In the genomic region with DNA sequence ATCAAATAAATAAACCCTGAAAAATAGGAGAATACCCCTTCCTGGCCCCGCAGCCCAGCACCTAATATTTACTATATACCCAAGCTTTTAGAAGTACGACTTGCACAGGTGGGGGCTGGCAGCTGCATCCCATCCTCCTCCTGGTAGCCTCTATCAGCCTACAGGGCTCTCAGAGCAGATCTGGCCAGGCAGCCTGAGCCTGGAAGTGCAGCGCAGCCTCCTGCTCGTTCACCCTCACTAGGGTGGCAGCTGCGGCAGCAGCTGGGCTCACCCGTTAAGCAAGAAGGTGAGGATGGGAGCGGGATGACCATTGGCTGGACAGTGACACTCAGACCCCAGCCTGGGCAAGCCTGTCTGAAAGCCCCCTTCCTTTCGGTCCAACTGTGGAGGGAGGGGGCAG, we compare ENCODE assay signal across 11 cellular contexts. TPM values are rescaled to one million over a fixed set of nuclear protein-coding genes. Genes with fewer than 3 reads are reported as not detected.
DNase-seq lines count a peak whose midpoint lies in the region; ATAC-seq and TF ChIP-seq lines count a peak whose summit lies in the region.
"Had no signal": no experiment of that assay in that cellular context is flagged by ENCODE, and none has a peak within 500 bp of the region (broad histone marks: within the 10 kb centered on the region; RNA-seq: fewer than 3 reads in every experiment).

No MANE protein-coding gene starts in this region.

- no peaks in the 10 kb centered on the region for H3K9me3 ChIP-seq in osteoblast (ENCODE audit: low read depth, low read length)

- TF ChIP-seq CTCF in osteoblast (IDR thresholded peaks at IDR 0.05; ENCODE audit: extremely low read depth, low read depth, low read length) = no peak

- H3K27me3 ChIP-seq in osteoblast (ENCODE audit: insufficient read depth, low read length) = peaks cover 8% of the 10 kb centered on the region

- peaks cover 3% of the 10 kb centered on the region for H4K20me1 ChIP-seq in osteoblast (ENCODE audit: insufficient read depth, low read length)

- peaks cover 19% of the 10 kb centered on the region for H3K36me3 ChIP-seq in osteoblast (ENCODE audit: insufficient read depth, low read length)

- peaks cover 2% of the 10 kb centered on the region for H3K4me1 ChIP-seq in osteoblast (ENCODE audit: insufficient read depth, low read length)

- H3K4me2 ChIP-seq in osteoblast (ENCODE audit: insufficient read depth, low read length) = no peak overlapping the region

- no peak for ATAC-seq in HG02763 (IDR thresholded peaks at IDR 0.05; ENCODE audit: unreplicated experiment)
- ATAC-seq: GM12878, HCT116 had no signal

- DNase-seq in NCI-H82 (lab: John Stamatoyannopoulos, UW) (peak; percentile 62), NCI-H82 treated with DMSO at 0.1 percent for 48 hours (lab: John Stamatoyannopoulos, UW; ENCODE audit: unreplicated experiment) (no peak), COLO668 (lab: John Stamatoyannopoulos, UW; ENCODE audit: unreplicated experiment) (peak; percentile 16), DMS 273 treated with DMSO at 0.1 percent for 48 hours (lab: John Stamatoyannopoulos, UW) (peak; percentile 27), osteoblast (ENCODE audit: insufficient read length, low spot score, missing footprints) (peak; percentile 49), DMS79 (lab: John Stamatoyannopoulos, UW) (no peak)
- DNase-seq: C1 segment of cervical spinal cord; CD4-positive, alpha-beta T cell had no signal

- H3K79me2 ChIP-seq in osteoblast (ENCODE audit: insufficient read depth, low read length) = no peaks in the 10 kb centered on the region

- H3K4me3 ChIP-seq in osteoblast (ENCODE audit: insufficient read depth, low read length) = no peak overlapping the region
- H3K4me3 ChIP-seq: GM12878 had no signal

- no peak overlapping the region for H2AFZ ChIP-seq in osteoblast (ENCODE audit: low read length)

- H3K27ac ChIP-seq in osteoblast (ENCODE audit: low read depth, low read length) = no peak overlapping the region

RNA-seq across cellular contexts. Expression of gene MPHOSPH10, which starts 23.2 kb away (rescaled TPM):
- 15.0 and 17.0 TPM in 2 replicates for total RNA-seq in osteoblast

RNA-seq across cellular contexts. Expression of gene MCEE, which starts 23.6 kb away (rescaled TPM):
- 21.4 and 24.2 TPM in 2 replicates for total RNA-seq in osteoblast

Comparison
In these comparisons a context has a peak if more than half of its experiments do, and no peak if none do; other contexts are left out.
1. DNase-seq: peak in NCI-H82 (single experiment), COLO668 (single experiment), DMS 273 treated with DMSO at 0.1 percent for 48 hours (single experiment) and osteoblast (single experiment); none in NCI-H82 treated with DMSO at 0.1 percent for 48 hours (single experiment) and DMS79 (single experiment).